Comparison of ENCODE assay signal across 15 cellular contexts in genomic region chr2:18987021-18987420, GRCh38.
DNase-seq lines count a peak whose midpoint lies in the region; ATAC-seq, FAIRE-seq and TF ChIP-seq lines count a peak whose summit lies in the region.
"Had no signal": no experiment of that assay in that cellular context is flagged by ENCODE, and none has a peak within 500 bp of the region (broad histone marks: within the 10 kb centered on the region; RNA-seq: fewer than 3 reads in every experiment).

No MANE protein-coding gene starts in this region.

- no peak for ATAC-seq in natural killer cell treated with Interleukin-12 subunit alpha and Interleukin-12 subunit beta and Interleukin-15 and Interleukin-18, amount 100 ng/mL, for 72 hours

- DNase-seq in HCEC 1CT (peak; percentile 47), astrocyte (ENCODE audit: low read depth) (peak; percentile 77), fibroblast of the aortic adventitia (ENCODE audit: low read depth) (peak; percentile 19), osteocyte (ENCODE audit: extremely low spot score, unreplicated experiment) (no peak), NCI-H345 (lab: John Stamatoyannopoulos, UW) (no peak), G401 (ENCODE audit: low spot score) (no peak)
- no peak for DNase-seq in stimulated activated CD4-positive, alpha-beta T cell treated with anti-CD3 and anti-CD28 coated beads, Interleukin-12 subunit alpha, Interleukin-12 subunit beta, amount 100 ng/mL, for 4 hours
- DNase-seq in natural killer cell treated with Interleukin-12 subunit alpha and Interleukin-12 subunit beta and Interleukin-15 and Interleukin-18, amount 100 ng/mL, for 72 hours (ENCODE audit: low spot score) = no peak
- DNase-seq: KBM-7, NCI-H187, NCI-H2107, NCI-H2227 treated with DMSO at 0.1 percent for 48 hours, SIG-M5 had no signal

- peaks cover 20% of the 10 kb centered on the region for H3K4me1 ChIP-seq in astrocyte (ENCODE audit: insufficient read depth, low read length)
- H3K4me1 ChIP-seq: HAP-1 had no signal

- H3K79me2 ChIP-seq in astrocyte (ENCODE audit: insufficient read depth, low read length) = no peaks in the 10 kb centered on the region

- no peak overlapping the region for H3K4me2 ChIP-seq in astrocyte (ENCODE audit: low read length)

- H3K27ac Mint-ChIP-seq in astrocyte (ENCODE audit: unreplicated experiment) (no peak overlapping the region), osteocyte (ENCODE audit: unreplicated experiment) (peak overlapping the region; percentile 79)
- H3K27ac Mint-ChIP-seq in natural killer cell treated with Interleukin-12 subunit alpha and Interleukin-12 subunit beta and Interleukin-15 and Interleukin-18, amount 100 ng/mL, for 72 hours = no peak overlapping the region

- H3K4me1 Mint-ChIP-seq in astrocyte (ENCODE audit: low read depth, unreplicated experiment) (peaks cover 41% of the 10 kb centered on the region), osteocyte (ENCODE audit: unreplicated experiment) (peaks cover 71% of the 10 kb centered on the region)
- H3K4me1 Mint-ChIP-seq in natural killer cell treated with Interleukin-12 subunit alpha and Interleukin-12 subunit beta and Interleukin-15 and Interleukin-18, amount 100 ng/mL, for 72 hours (ENCODE audit: low read depth in 2 of 2) = no peaks in the 10 kb centered on the region

- no peaks in the 10 kb centered on the region for H4K20me1 ChIP-seq in astrocyte (ENCODE audit: insufficient read depth, low read length)

- no peaks in the 10 kb centered on the region for H3K36me3 ChIP-seq in astrocyte (ENCODE audit: insufficient read depth, low read length)
- H3K36me3 ChIP-seq: HAP-1 had no signal

- H3K36me3 Mint-ChIP-seq in astrocyte (ENCODE audit: low read depth, unreplicated experiment) (no peaks in the 10 kb centered on the region), osteocyte (ENCODE audit: unreplicated experiment) (no peaks in the 10 kb centered on the region)
- peaks cover 5% of the 10 kb centered on the region for H3K36me3 Mint-ChIP-seq in natural killer cell treated with Interleukin-12 subunit alpha and Interleukin-12 subunit beta and Interleukin-15 and Interleukin-18, amount 100 ng/mL, for 72 hours

- no peaks in the 10 kb centered on the region for H3K9me3 Mint-ChIP-seq in astrocyte (ENCODE audit: unreplicated experiment)
- no peaks in the 10 kb centered on the region for H3K9me3 Mint-ChIP-seq in osteocyte (ENCODE audit: unreplicated experiment)
- H3K9me3 Mint-ChIP-seq in natural killer cell treated with Interleukin-12 subunit alpha and Interleukin-12 subunit beta and Interleukin-15 and Interleukin-18, amount 100 ng/mL, for 72 hours = peaks cover 3% of the 10 kb centered on the region

- no peaks in the 10 kb centered on the region for H3K27me3 ChIP-seq in astrocyte (ENCODE audit: insufficient read depth, low read length)

- H2AFZ ChIP-seq in astrocyte (ENCODE audit: low read depth, low read length) = no peak overlapping the region

- H3K4me3 Mint-ChIP-seq in astrocyte (ENCODE audit: unreplicated experiment) (no peak overlapping the region), osteocyte (ENCODE audit: unreplicated experiment) (no peak overlapping the region)
- H3K4me3 Mint-ChIP-seq in natural killer cell treated with Interleukin-12 subunit alpha and Interleukin-12 subunit beta and Interleukin-15 and Interleukin-18, amount 100 ng/mL, for 72 hours = no peak overlapping the region

- H3K4me3 ChIP-seq in astrocyte (ENCODE audit: insufficient read depth, low read depth, low read length) = no peak overlapping the region
- no peak overlapping the region for H3K4me3 ChIP-seq in fibroblast of the aortic adventitia (ENCODE audit: low read depth, low read length)
- H3K4me3 ChIP-seq: HAP-1 had no signal

- no peak overlapping the region for H3K9ac ChIP-seq in astrocyte (ENCODE audit: low read length)

- H3K27ac ChIP-seq in astrocyte (ENCODE audit: low read depth, low read length) = peak overlapping the region; percentile 30

- in situ Hi-C loops in G401 (cut with HindIII; ENCODE audit: low sequenced_read_pairs) = no loop called here

- TF ChIP-seq CTCF in astrocyte (IDR thresholded peaks at IDR 0.05; ENCODE audit: insufficient read depth, low read depth, low read length) = no peak
- TF ChIP-seq CTCF in fibroblast of the aortic adventitia (IDR thresholded peaks at IDR 0.05; ENCODE audit: insufficient read depth, low read length) = no peak
- TF ChIP-seq CTCF in osteocyte (IDR thresholded peaks at IDR 0.05) = no peak

- H3K9me3 ChIP-seq in astrocyte (ENCODE audit: insufficient read depth, low read depth, low read length) = no peaks in the 10 kb centered on the region
- H3K9me3 ChIP-seq: HAP-1 had no signal

- H3K27me3 Mint-ChIP-seq in astrocyte (ENCODE audit: low read depth, unreplicated experiment) = no peaks in the 10 kb centered on the region
- H3K27me3 Mint-ChIP-seq in osteocyte (ENCODE audit: unreplicated experiment) = no peaks in the 10 kb centered on the region
- H3K27me3 Mint-ChIP-seq in natural killer cell treated with Interleukin-12 subunit alpha and Interleukin-12 subunit beta and Interleukin-15 and Interleukin-18, amount 100 ng/mL, for 72 hours = no peaks in the 10 kb centered on the region

- FAIRE-seq in astrocyte (lab: Jason Lieb, UNC) = peak; percentile 59
- FAIRE-seq: D721Med had no signal

Comparison
In these comparisons a context has a peak if more than half of its experiments do, and no peak if none do; other contexts are left out.
1. DNase-seq: peak in HCEC 1CT (single experiment), astrocyte (single experiment) and fibroblast of the aortic adventitia (single experiment); none in osteocyte (single experiment), stimulated activated CD4-positive, alpha-beta T cell treated with anti-CD3 and anti-CD28 coated beads, Interleukin-12 subunit alpha, Interleukin-12 subunit beta, amount 100 ng/mL, for 4 hours (single experiment), NCI-H345 (single experiment), natural killer cell treated with Interleukin-12 subunit alpha and Interleukin-12 subunit beta and Interleukin-15 and Interleukin-18, amount 100 ng/mL, for 72 hours (single experiment) and G401 (single experiment).